Comparison of ENCODE assay signal across 19 cellular contexts in the genomic region with DNA sequence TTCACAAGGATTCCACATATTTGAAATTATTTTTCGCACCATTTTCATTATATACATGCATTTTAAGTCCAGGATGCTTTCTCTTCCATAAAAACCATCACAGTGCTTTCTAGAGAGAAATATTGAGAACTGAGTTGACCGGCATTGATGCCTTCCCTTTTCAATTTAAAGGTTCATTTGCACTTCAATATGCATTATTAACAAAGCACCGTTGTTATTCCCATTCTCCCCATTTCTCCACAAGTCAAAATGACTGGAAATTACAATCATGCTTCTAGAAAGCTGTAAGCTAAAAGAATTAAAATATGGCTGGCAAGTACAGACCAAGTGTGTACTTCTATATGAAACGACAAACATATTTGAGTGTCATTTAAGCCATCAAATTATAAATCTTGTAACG.
DNase-seq lines count a peak whose midpoint lies in the region; ATAC-seq and TF ChIP-seq lines count a peak whose summit lies in the region.
"Had no signal": no experiment of that assay in that cellular context is flagged by ENCODE, and none has a peak within 500 bp of the region (broad histone marks: within the 10 kb centered on the region; RNA-seq: fewer than 3 reads in every experiment).

No MANE protein-coding gene starts in this region.

- H3K4me3 Mint-ChIP-seq in GM23338 (no peak overlapping the region), brain (peak overlapping the region in 3 of 5 experiments; percentile 7 to 67 (median 35))
- H3K4me3 Mint-ChIP-seq in activated naive CD8-positive, alpha-beta T cell treated with anti-CD3 and anti-CD28 coated beads, Interleukin-2, amount 50 U/mL, for 24 hours = no peak overlapping the region
- H3K4me3 Mint-ChIP-seq: CD14-positive monocyte; CD4-positive, alpha-beta memory T cell; CD4-positive, CD25-positive, alpha-beta regulatory T cell; CD8-positive, alpha-beta memory T cell had no signal

- H3K4me3 ChIP-seq in GM23338 (peak overlapping the region; percentile 10; the same call in 1 of the 2 replicates), HUES48 (ENCODE audit: low read depth, low read length) (no peak overlapping the region), neuronal stem cell (ENCODE audit: low read length in 2 of 2) (no peak overlapping the region)
- H3K4me3 ChIP-seq: BLaER1 had no signal

- no peak overlapping the region for H3K4ac ChIP-seq in neuronal stem cell (ENCODE audit: low read length)

- no peak overlapping the region for H3K27ac Mint-ChIP-seq in GM23338
- H3K27ac Mint-ChIP-seq in brain = peak overlapping the region in 3 of 5 experiments; percentile 14 to 50 (median 26)
- H3K27ac Mint-ChIP-seq in activated naive CD8-positive, alpha-beta T cell treated with anti-CD3 and anti-CD28 coated beads, Interleukin-2, amount 50 U/mL, for 24 hours = no peak overlapping the region
- H3K27ac Mint-ChIP-seq: CD4-positive, alpha-beta memory T cell; CD4-positive, CD25-positive, alpha-beta regulatory T cell; CD8-positive, alpha-beta memory T cell had no signal

- H3K9me3 ChIP-seq in HUES48 (ENCODE audit: control insufficient read depth, insufficient read depth, low read length) (no peaks in the 10 kb centered on the region), neuronal stem cell (replicated peaks in 1 of 2; ENCODE audit: control insufficient read depth in 2 of 2, insufficient read depth in 1 of 2, low read depth in 1 of 2, low read length in 2 of 2) (peaks cover 0 to 5% of the 10 kb centered on the region in 2 donors)
- H3K9me3 ChIP-seq: BE2C had no signal

- H3K9me3 Mint-ChIP-seq in GM23338 = peaks cover 2% of the 10 kb centered on the region; the same call in 1 of the 3 replicates
- H3K9me3 Mint-ChIP-seq in brain = peaks cover 0 to 12% (median 6%) of the 10 kb centered on the region in 5 experiments
- H3K9me3 Mint-ChIP-seq in activated naive CD8-positive, alpha-beta T cell treated with anti-CD3 and anti-CD28 coated beads, Interleukin-2, amount 50 U/mL, for 24 hours = peaks cover 7% of the 10 kb centered on the region

- no peak overlapping the region for H2BK15ac ChIP-seq in neuronal stem cell (ENCODE audit: low read length)

- no peaks in the 10 kb centered on the region for H3K79me2 ChIP-seq in GM23338 (replicated peaks; ENCODE audit: insufficient read depth)

- no peak overlapping the region for H3K14ac ChIP-seq in neuronal stem cell (ENCODE audit: low read length)

- no peak overlapping the region for H3K9ac ChIP-seq in HUES48 (ENCODE audit: low read depth, low read length)
- H3K9ac ChIP-seq in neuronal stem cell (ENCODE audit: low read depth, low read length, poor library complexity) = no peak overlapping the region
- H3K9ac ChIP-seq: BLaER1 had no signal

- no peak overlapping the region for H2BK120ac ChIP-seq in neuronal stem cell (ENCODE audit: low read depth, low read length)

- peaks cover 7% of the 10 kb centered on the region for H3K27me3 Mint-ChIP-seq in GM23338 (ENCODE audit: insufficient read depth, low read depth, poor library complexity)
- H3K27me3 Mint-ChIP-seq in brain = peaks cover 7% of the 10 kb centered on the region
- H3K27me3 Mint-ChIP-seq in activated naive CD8-positive, alpha-beta T cell treated with anti-CD3 and anti-CD28 coated beads, Interleukin-2, amount 50 U/mL, for 24 hours = peaks cover 3% of the 10 kb centered on the region
- H3K27me3 Mint-ChIP-seq: CD4-positive, alpha-beta memory T cell; CD4-positive, CD25-positive, alpha-beta regulatory T cell had no signal

- no peak overlapping the region for H4K8ac ChIP-seq in neuronal stem cell (ENCODE audit: low read depth, low read length)

- no CpG with 5 or more reads among the region's 5 CpGs for WGBS in neuronal stem cell (ENCODE audit: extremely low coverage in 2 of 2, insufficient read length in 2 of 2, insufficient replicate concordance in 1 of 2), 2 donors

- no peak overlapping the region for H2BK12ac ChIP-seq in neuronal stem cell (ENCODE audit: low read length)

- H3K36me3 Mint-ChIP-seq in GM23338 (ENCODE audit: low read depth) (no peaks in the 10 kb centered on the region), brain (peaks cover 26% of the 10 kb centered on the region)
- H3K36me3 Mint-ChIP-seq in activated naive CD8-positive, alpha-beta T cell treated with anti-CD3 and anti-CD28 coated beads, Interleukin-2, amount 50 U/mL, for 24 hours (ENCODE audit: low read depth) = no peaks in the 10 kb centered on the region
- H3K36me3 Mint-ChIP-seq: CD14-positive monocyte; CD4-positive, CD25-positive, alpha-beta regulatory T cell had no signal

- no peaks in the 10 kb centered on the region; the same call in 1 of the 2 replicates for H3F3A ChIP-seq in GM23338 (replicated peaks; ENCODE audit: low read depth)

- H3K27ac ChIP-seq in GM23338 (ENCODE audit: low read depth) = no peak overlapping the region
- H3K27ac ChIP-seq in HUES48 (ENCODE audit: low read depth, low read length) = peak overlapping the region; percentile 50
- no peak overlapping the region for H3K27ac ChIP-seq in neuronal stem cell (replicated peaks; ENCODE audit: low read length)
- H3K27ac ChIP-seq: BLaER1 had no signal

- H2AFZ ChIP-seq in GM23338 = no peak overlapping the region
- peak overlapping the region; percentile 45 for H2AFZ ChIP-seq in neuronal stem cell (ENCODE audit: low read length)

- H3K4me1 ChIP-seq in GM23338 (ENCODE audit: insufficient read depth) = peaks cover 31% of the 10 kb centered on the region
- H3K4me1 ChIP-seq in HUES48 (ENCODE audit: control insufficient read depth, insufficient read depth, low read length) = peaks cover 23% of the 10 kb centered on the region
- H3K4me1 ChIP-seq in neuronal stem cell (ENCODE audit: control insufficient read depth in 2 of 2, insufficient read depth in 1 of 2, low read depth in 1 of 2, low read length in 2 of 2) = peaks cover 3 to 16% of the 10 kb centered on the region in 2 donors
- H3K4me1 ChIP-seq: BLaER1 had no signal

- no peaks in the 10 kb centered on the region for H3K9me2 ChIP-seq in GM23338 (ENCODE audit: insufficient read depth)

- DNase-seq in GM23338 (ENCODE audit: low spot score) = no peak
- no peak for DNase-seq in neuronal stem cell (ENCODE audit: low spot score)
- DNase-seq in activated naive CD8-positive, alpha-beta T cell treated with anti-CD3 and anti-CD28 coated beads, Interleukin-2, amount 50 U/mL, for 24 hours = no peak
- DNase-seq in NCI-H128 (lab: John Stamatoyannopoulos, UW; ENCODE audit: unreplicated experiment) = no peak
- DNase-seq: 8988T; ACHN; BE2C; C1 segment of cervical spinal cord; Caco-2; Calu3; CD4-positive, alpha-beta memory T cell; CD4-positive, CD25-positive, alpha-beta regulatory T cell; CD8-positive, alpha-beta memory T cell; GF-D8 had no signal

- H2BK5ac ChIP-seq in neuronal stem cell (ENCODE audit: low read length) = no peak overlapping the region

- H3K79me1 ChIP-seq in neuronal stem cell (ENCODE audit: low read depth, low read length) = no peaks in the 10 kb centered on the region

- H3K23ac ChIP-seq in neuronal stem cell (ENCODE audit: low read depth, low read length, poor library complexity) = no peak overlapping the region

- ATAC-seq in GM23338 = no peak
- no peak for ATAC-seq in activated naive CD8-positive, alpha-beta T cell treated with anti-CD3 and anti-CD28 coated beads, Interleukin-2, amount 50 U/mL, for 24 hours
- no peak for ATAC-seq in GM18511 (IDR thresholded peaks at IDR 0.05; ENCODE audit: unreplicated experiment)

- H3K4me2 ChIP-seq in GM23338 = peak overlapping the region; percentile 36
- H3K4me2 ChIP-seq in neuronal stem cell (ENCODE audit: insufficient read depth, low read length, poor library complexity, severe bottlenecking) = no peak overlapping the region
- H3K4me2 ChIP-seq: BLaER1 had no signal

- no peak overlapping the region for H4K91ac ChIP-seq in neuronal stem cell (ENCODE audit: low read depth, low read length, poor library complexity)

- H3K18ac ChIP-seq in neuronal stem cell (ENCODE audit: low read length) = no peak overlapping the region

- no peaks in the 10 kb centered on the region for H3K36me3 ChIP-seq in GM23338 (ENCODE audit: insufficient read depth)
- no peaks in the 10 kb centered on the region for H3K36me3 ChIP-seq in HUES48 (ENCODE audit: control insufficient read depth, insufficient read depth, low read length)
- H3K36me3 ChIP-seq in neuronal stem cell (replicated peaks in 1 of 2; ENCODE audit: control insufficient read depth in 2 of 2, insufficient read depth in 2 of 2, low read length in 2 of 2) = no peaks in the 10 kb centered on the region
- H3K36me3 ChIP-seq: BE2C, BLaER1 had no signal

- peaks cover 24% of the 10 kb centered on the region for H3K4me1 Mint-ChIP-seq in GM23338
- peaks cover 46% of the 10 kb centered on the region for H3K4me1 Mint-ChIP-seq in brain
- no peaks in the 10 kb centered on the region for H3K4me1 Mint-ChIP-seq in activated naive CD8-positive, alpha-beta T cell treated with anti-CD3 and anti-CD28 coated beads, Interleukin-2, amount 50 U/mL, for 24 hours
- H3K4me1 Mint-ChIP-seq: CD4-positive, alpha-beta memory T cell; CD8-positive, alpha-beta memory T cell had no signal

- H2AK5ac ChIP-seq in neuronal stem cell (ENCODE audit: low read depth, low read length) = no peak overlapping the region

- no peaks in the 10 kb centered on the region for H3K27me3 ChIP-seq in GM23338 (ENCODE audit: insufficient read depth)
- no peaks in the 10 kb centered on the region for H3K27me3 ChIP-seq in HUES48 (ENCODE audit: control insufficient read depth, insufficient read depth, low read length)
- no peaks in the 10 kb centered on the region for H3K27me3 ChIP-seq in neuronal stem cell (ENCODE audit: control insufficient read depth in 3 of 3, insufficient read depth in 3 of 3, low read depth in 1 of 3, low read length in 3 of 3)
- H3K27me3 ChIP-seq: BE2C, BLaER1 had no signal

- TF ChIP-seq CTCF in GM23338 (conservative IDR thresholded peaks at IDR 0.05; ENCODE audit: low read depth in 2 of 2) (no peak), brain (conservative IDR thresholded peaks at IDR 0.05) (no peak)

- H4K20me1 ChIP-seq in GM23338 (replicated peaks; ENCODE audit: insufficient read depth) = no peaks in the 10 kb centered on the region
- H4K20me1 ChIP-seq: BLaER1 had no signal

Comparison
In these comparisons a context has a peak if more than half of its experiments do, and no peak if none do; other contexts are left out.
1. H3K27ac Mint-ChIP-seq: peak in brain (3 of 5); none in GM23338 (single experiment) and activated naive CD8-positive, alpha-beta T cell treated with anti-CD3 and anti-CD28 coated beads, Interleukin-2, amount 50 U/mL, for 24 hours (single experiment).
2. H3K4me3 Mint-ChIP-seq: peak in brain (3 of 5); none in GM23338 (single experiment) and activated naive CD8-positive, alpha-beta T cell treated with anti-CD3 and anti-CD28 coated beads, Interleukin-2, amount 50 U/mL, for 24 hours (single experiment).